Comparison of ENCODE assay signal across 8 cellular contexts in genomic region chr19:44071824-44072542, GRCh38. TPM values are rescaled to one million over a fixed set of nuclear protein-coding genes. Genes with fewer than 3 reads are reported as not detected.
DNase-seq lines count a peak whose midpoint lies in the region; ATAC-seq and TF ChIP-seq lines count a peak whose summit lies in the region.

Gene ZNF284 (plus strand): TSS chr19:44072159. CDS start chr19:44076390, 4,231 bp downstream.

- H3K4me3 Mint-ChIP-seq in activated CD4-positive, alpha-beta memory T cell treated with anti-CD3 and anti-CD28 coated beads for 36 hours = peak within 1 kb of the TSS; percentile 87

- H3K9ac ChIP-seq in duodenal mucosa (ENCODE audit: low read depth in 1 of 2, low read length in 2 of 2) = peak within 1 kb of the TSS; percentile 78 to 82

- H3K9me3 Mint-ChIP-seq in activated CD4-positive, alpha-beta memory T cell treated with anti-CD3 and anti-CD28 coated beads for 36 hours = peaks cover 35% of the 10 kb centered on the region

- TF ChIP-seq CTCF in lower leg skin (IDR thresholded peaks at IDR 0.05) = no peak

- H3K27me3 ChIP-seq in duodenal mucosa (ENCODE audit: control insufficient read depth in 1 of 2, insufficient read depth in 2 of 2, low read length in 2 of 2) = no peaks in the 10 kb centered on the region

- DNase-seq in AG08395 (ENCODE audit: low spot score) = peak; percentile 91
- DNase-seq in NCI-H524 treated with DMSO at 0.1 percent for 48 hours (lab: John Stamatoyannopoulos, UW) = peak; percentile 73
- peak; percentile 87 for DNase-seq in activated CD4-positive, alpha-beta memory T cell treated with anti-CD3 and anti-CD28 coated beads for 36 hours
- DNase-seq in lower leg skin (ENCODE audit: low spot score in 2 of 2) = peak; percentile 86 to 97
- peak; percentile 85 for DNase-seq in stimulated activated CD4-positive, alpha-beta T cell treated with anti-CD3 and anti-CD28 coated beads, Interleukin-4, amount 100 ng/mL, for 24 hours

- H3K4me3 ChIP-seq in duodenal mucosa (ENCODE audit: low read depth in 1 of 2, low read length in 2 of 2) (peak within 1 kb of the TSS; percentile 95 to 98), lower leg skin (ENCODE audit: low read depth, poor library complexity, severe bottlenecking) (peak within 1 kb of the TSS; percentile 61)

- peak within 1 kb of the TSS; percentile 43 for H3K27ac Mint-ChIP-seq in activated CD4-positive, alpha-beta memory T cell treated with anti-CD3 and anti-CD28 coated beads for 36 hours

- ATAC-seq in GM18909 (IDR thresholded peaks at IDR 0.05; ENCODE audit: poor library complexity, unreplicated experiment) = peak; percentile 95
- ATAC-seq in HG03342 (IDR thresholded peaks at IDR 0.05; ENCODE audit: unreplicated experiment) = peak; percentile 95

- intact Hi-C loops in activated CD4-positive, alpha-beta memory T cell treated with anti-CD3 and anti-CD28 coated beads for 36 hours (cut with micrococcal nuclease) = loop anchor here (1.0 kb wide), 4 partner anchors 22 to 245 kb away; partner anchors contain the start of genes ZNF222, ZNF224, ZNF225 and ZNF283
- intact Hi-C loops in lower leg skin (cut with DNase I; ENCODE audit: low total_unique reads) = no loop called here

- H3K36me3 Mint-ChIP-seq in activated CD4-positive, alpha-beta memory T cell treated with anti-CD3 and anti-CD28 coated beads for 36 hours = peaks cover 26% of the 10 kb centered on the region

- H3K27me3 Mint-ChIP-seq in activated CD4-positive, alpha-beta memory T cell treated with anti-CD3 and anti-CD28 coated beads for 36 hours = no peaks in the 10 kb centered on the region

- CTCF ChIA-PET in activated CD4-positive, alpha-beta memory T cell treated with anti-CD3 and anti-CD28 coated beads for 36 hours (lab: Charles Lee) = no interaction called here

- H3K27ac ChIP-seq in duodenal mucosa (ENCODE audit: low read depth, low read length) = no peak within 1 kb of the TSS

- peaks cover 4 to 6% of the 10 kb centered on the region in 2 donors for H3K36me3 ChIP-seq in duodenal mucosa (ENCODE audit: control insufficient read depth in 1 of 2, insufficient read depth in 2 of 2, low read length in 2 of 2)

- H3K4me1 Mint-ChIP-seq in activated CD4-positive, alpha-beta memory T cell treated with anti-CD3 and anti-CD28 coated beads for 36 hours (ENCODE audit: low read depth) = peaks cover 20% of the 10 kb centered on the region

- H3K9me3 ChIP-seq in duodenal mucosa (ENCODE audit: control insufficient read depth in 1 of 2, low read length in 2 of 2) = peaks cover 10 to 14% of the 10 kb centered on the region in 2 donors

- POLR2A ChIA-PET in activated CD4-positive, alpha-beta memory T cell treated with anti-CD3 and anti-CD28 coated beads for 36 hours (lab: Charles Lee) = no interaction called here

- H3K4me1 ChIP-seq in duodenal mucosa (ENCODE audit: control insufficient read depth in 1 of 2, insufficient read depth in 2 of 2, low read length in 2 of 2) = peaks cover 10 to 13% of the 10 kb centered on the region in 2 donors

- WGBS in lower leg skin, 2 donors = 1% methylated on average over 40 of the region's 40 CpGs

- TF ChIP-seq POLR2A in lower leg skin (IDR thresholded peaks at IDR 0.05) = no peak

RNA-seq across cellular contexts. Expression of gene ZNF284, which starts in this region (rescaled TPM):
- total RNA-seq in activated CD4-positive, alpha-beta memory T cell treated with anti-CD3 and anti-CD28 coated beads for 36 hours = 1 to 10 TPM; 1.1 to 1.4 TPM
- total RNA-seq in lower leg skin = 1 to 10 TPM; 2.6 to 3.4 (median 3.0) TPM
